ENCODE assay signal across 13 cellular contexts in genomic region chr6:142853244-142854180, GRCh38.
DNase-seq lines count a peak whose midpoint lies in the region; ATAC-seq and TF ChIP-seq lines count a peak whose summit lies in the region.
"Had no signal": no experiment of that assay in that cellular context is flagged by ENCODE, and none has a peak within 500 bp of the region (broad histone marks: within the 10 kb centered on the region; RNA-seq: fewer than 3 reads in every experiment).

No MANE protein-coding gene starts in this region.

- peak overlapping the region; percentile 88 to 99 (median 96) for H3K27ac Mint-ChIP-seq in CD8-positive, alpha-beta memory T cell
- peak overlapping the region; percentile 1 to 97 (median 92) for H3K27ac Mint-ChIP-seq in IgD-negative memory B cell

- intact Hi-C loops in mucosa of descending colon (cut with DNase I, micrococcal nuclease): no loop called here
- intact Hi-C loops in stomach (cut with DNase I; ENCODE audit: low total_unique reads): no loop called here

- H3K9me3 Mint-ChIP-seq in CD8-positive, alpha-beta memory T cell: no peaks in the 10 kb centered on the region
- no peaks in the 10 kb centered on the region for H3K9me3 Mint-ChIP-seq in IgD-negative memory B cell

- H3K27ac ChIP-seq in CD8-positive, alpha-beta memory T cell (ENCODE audit: low read depth, low read length): no peak overlapping the region
- H3K27ac ChIP-seq in stomach: no peak overlapping the region
- H3K27ac ChIP-seq: neutrophil had no signal

- H3K4me1 ChIP-seq in CD8-positive, alpha-beta memory T cell (ENCODE audit: insufficient read depth, low read length): peaks cover 91% of the 10 kb centered on the region
- H3K4me1 ChIP-seq in mucosa of descending colon (ENCODE audit: low read depth): peaks cover 21% of the 10 kb centered on the region
- peaks cover 6 to 58% (median 30%) of the 10 kb centered on the region in 4 donors for H3K4me1 ChIP-seq in stomach

- DNase-seq in CD8-positive, alpha-beta memory T cell: no peak
- peak; percentile 55 for DNase-seq in amniotic epithelial cell (ENCODE audit: low read depth)
- no peak for DNase-seq in mucosa of descending colon
- no peak for DNase-seq in stomach
- DNase-seq: cortex of kidney, DND-41, Kasumi-1, OCI-M1 had no signal

- H3K9me3 ChIP-seq in CD8-positive, alpha-beta memory T cell (ENCODE audit: low read length): no peaks in the 10 kb centered on the region
- no peaks in the 10 kb centered on the region for H3K9me3 ChIP-seq in mucosa of descending colon
- no peaks in the 10 kb centered on the region for H3K9me3 ChIP-seq in stomach
- H3K9me3 ChIP-seq: neutrophil had no signal

- H3K4me1 Mint-ChIP-seq in CD8-positive, alpha-beta memory T cell: peaks cover 93 to 100% (median 98%) of the 10 kb centered on the region in 3 donors
- peaks cover 70 to 89% (median 84%) of the 10 kb centered on the region in 3 donors for H3K4me1 Mint-ChIP-seq in IgD-negative memory B cell

- TF ChIP-seq EP300 in stomach (IDR thresholded peaks at IDR 0.05): no peak

- H3K4me3 Mint-ChIP-seq in CD8-positive, alpha-beta memory T cell: peak overlapping the region; percentile 54 to 88 (median 82)
- H3K4me3 Mint-ChIP-seq in IgD-negative memory B cell: peak overlapping the region; percentile 48 to 67 (median 57)

- WGBS in stomach, 5 donors: 76 to 89% (median 88%) methylated on average over 6 of the region's 6 CpGs

- ATAC-seq in mucosa of descending colon (peak; percentile 80), HG03378 (IDR thresholded peaks at IDR 0.05; ENCODE audit: unreplicated experiment) (no peak), HG03039 (IDR thresholded peaks at IDR 0.05; ENCODE audit: unreplicated experiment) (no peak), GM18873 (IDR thresholded peaks at IDR 0.05; ENCODE audit: low FRiP score, unreplicated experiment) (no peak)

- POLR2A ChIA-PET in CD8-positive, alpha-beta memory T cell (lab: Charles Lee): interaction anchor here (1.4 to 2.2 kb wide), 3 partner anchors 11 to 73 kb away, joined by 4 to 11 read pairs (median 7); no protein-coding TSS in a partner anchor

- peak overlapping the region; percentile 0 for H3K4me3 ChIP-seq in CD8-positive, alpha-beta memory T cell (ENCODE audit: low read length)
- H3K4me3 ChIP-seq in mucosa of descending colon: no peak overlapping the region
- H3K4me3 ChIP-seq in stomach: no peak overlapping the region

- H3K27me3 ChIP-seq in CD8-positive, alpha-beta memory T cell (ENCODE audit: insufficient read depth, low read length, poor library complexity, severe bottlenecking): no peaks in the 10 kb centered on the region
- no peaks in the 10 kb centered on the region for H3K27me3 ChIP-seq in stomach

- CTCF ChIA-PET in CD8-positive, alpha-beta memory T cell (lab: Charles Lee): interaction anchor here (1.0 to 3.2 kb wide), 8 partner anchors 8 to 92 kb away, joined by 3 to 14 read pairs (median 4); partner anchors contain the start of gene HIVEP2

- no peak for TF ChIP-seq POLR2A in stomach (IDR thresholded peaks at IDR 0.05)

- peaks cover 0 to 3% (median 0%) of the 10 kb centered on the region in 3 donors for H3K36me3 Mint-ChIP-seq in CD8-positive, alpha-beta memory T cell
- peaks cover 4% of the 10 kb centered on the region for H3K36me3 Mint-ChIP-seq in IgD-negative memory B cell

- H3K27me3 Mint-ChIP-seq in CD8-positive, alpha-beta memory T cell: no peaks in the 10 kb centered on the region
- no peaks in the 10 kb centered on the region for H3K27me3 Mint-ChIP-seq in IgD-negative memory B cell

- TF ChIP-seq CTCF in mucosa of descending colon (IDR thresholded peaks at IDR 0.05): no peak
- TF ChIP-seq CTCF in stomach (IDR thresholded peaks at IDR 0.05): no peak

- H3K36me3 ChIP-seq in CD8-positive, alpha-beta memory T cell (ENCODE audit: insufficient read depth, low read length): no peaks in the 10 kb centered on the region
- H3K36me3 ChIP-seq in mucosa of descending colon (ENCODE audit: low read depth) (no peaks in the 10 kb centered on the region), stomach (no peaks in the 10 kb centered on the region)
- H3K36me3 ChIP-seq: neutrophil had no signal
